ENCODE assay signal across 1 cellular context in the genomic region with DNA sequence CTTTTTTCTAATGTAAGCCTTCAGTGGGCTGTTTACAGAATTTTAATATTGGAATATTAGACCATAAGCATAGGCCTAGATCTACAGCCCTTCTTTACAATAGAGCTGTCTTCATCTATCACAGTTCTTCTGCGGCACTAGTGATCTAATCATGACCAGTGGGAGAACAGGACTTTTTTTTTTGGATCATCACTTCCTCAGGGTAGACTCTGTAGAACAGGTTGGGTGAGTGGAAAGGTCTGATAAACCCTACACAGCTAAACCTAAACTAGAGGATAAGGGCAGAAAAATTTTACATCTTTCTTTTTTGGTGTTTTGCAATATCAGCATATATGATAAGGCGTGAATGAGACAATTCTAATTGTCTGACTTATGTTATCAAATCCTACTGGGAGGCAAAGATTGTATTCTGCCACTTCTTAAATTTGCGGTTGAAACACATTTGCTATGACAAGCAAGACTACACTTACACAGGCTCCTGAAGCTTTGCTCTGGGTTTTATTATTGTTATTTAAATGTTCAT.
A peak's percentile ranks its signal among the peaks of the same experiment; 100 is the strongest.
TF ChIP-seq lines count a peak whose summit lies in the region.

No MANE protein-coding gene starts in this region.

TF ChIP-seq in HepG2, 621 proteins besides CTCF, POLR2A, EP300 and RAD21 (continued from another document):
- TF ChIP-seq, protein P1, sequence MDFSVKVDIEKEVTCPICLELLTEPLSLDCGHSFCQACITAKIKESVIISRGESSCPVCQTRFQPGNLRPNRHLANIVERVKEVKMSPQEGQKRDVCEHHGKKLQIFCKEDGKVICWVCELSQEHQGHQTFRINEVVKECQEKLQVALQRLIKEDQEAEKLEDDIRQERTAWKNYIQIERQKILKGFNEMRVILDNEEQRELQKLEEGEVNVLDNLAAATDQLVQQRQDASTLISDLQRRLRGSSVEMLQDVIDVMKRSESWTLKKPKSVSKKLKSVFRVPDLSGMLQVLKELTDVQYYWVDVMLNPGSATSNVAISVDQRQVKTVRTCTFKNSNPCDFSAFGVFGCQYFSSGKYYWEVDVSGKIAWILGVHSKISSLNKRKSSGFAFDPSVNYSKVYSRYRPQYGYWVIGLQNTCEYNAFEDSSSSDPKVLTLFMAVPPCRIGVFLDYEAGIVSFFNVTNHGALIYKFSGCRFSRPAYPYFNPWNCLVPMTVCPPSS (IDR thresholded peaks at IDR 0.05), result no peak
- TF ChIP-seq ZNF672 (CRISPR knock-in tag; IDR thresholded peaks at IDR 0.05) (no peak), SYNCRIP (IDR thresholded peaks at IDR 0.05; ENCODE audit: insufficient read depth, low read depth, low read length) (no peak), FOXA1 (IDR thresholded peaks at IDR 0.05) (no peak), FOXA1 (CRISPR knock-in tag; IDR thresholded peaks at IDR 0.05) (no peak), MAFF (IDR thresholded peaks at IDR 0.05; ENCODE audit: low read depth, low read length) (peak; percentile 95), TGIF2 (CRISPR knock-in tag; IDR thresholded peaks at IDR 0.05) (no peak), SRF (IDR thresholded peaks at IDR 0.05; ENCODE audit: low read depth, low read length) (no peak), TCF7L2 (IDR thresholded peaks at IDR 0.05; ENCODE audit: low read depth, low read length) (no peak), ZNF563 (CRISPR knock-in tag; IDR thresholded peaks at IDR 0.05) (no peak), RARG (CRISPR knock-in tag; IDR thresholded peaks at IDR 0.05; ENCODE audit: low read depth) (no peak), MXD4 (CRISPR knock-in tag; IDR thresholded peaks at IDR 0.05) (no peak), JUND (CRISPR knock-in tag; IDR thresholded peaks at IDR 0.05) (no peak), ZSCAN30 (CRISPR knock-in tag; IDR thresholded peaks at IDR 0.05) (no peak)
- TF ChIP-seq, protein P2, sequence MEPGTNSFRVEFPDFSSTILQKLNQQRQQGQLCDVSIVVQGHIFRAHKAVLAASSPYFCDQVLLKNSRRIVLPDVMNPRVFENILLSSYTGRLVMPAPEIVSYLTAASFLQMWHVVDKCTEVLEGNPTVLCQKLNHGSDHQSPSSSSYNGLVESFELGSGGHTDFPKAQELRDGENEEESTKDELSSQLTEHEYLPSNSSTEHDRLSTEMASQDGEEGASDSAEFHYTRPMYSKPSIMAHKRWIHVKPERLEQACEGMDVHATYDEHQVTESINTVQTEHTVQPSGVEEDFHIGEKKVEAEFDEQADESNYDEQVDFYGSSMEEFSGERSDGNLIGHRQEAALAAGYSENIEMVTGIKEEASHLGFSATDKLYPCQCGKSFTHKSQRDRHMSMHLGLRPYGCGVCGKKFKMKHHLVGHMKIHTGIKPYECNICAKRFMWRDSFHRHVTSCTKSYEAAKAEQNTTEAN (CRISPR knock-in tag; conservative IDR thresholded peaks at IDR 0.05), result no peak
- TF ChIP-seq, protein P3, sequence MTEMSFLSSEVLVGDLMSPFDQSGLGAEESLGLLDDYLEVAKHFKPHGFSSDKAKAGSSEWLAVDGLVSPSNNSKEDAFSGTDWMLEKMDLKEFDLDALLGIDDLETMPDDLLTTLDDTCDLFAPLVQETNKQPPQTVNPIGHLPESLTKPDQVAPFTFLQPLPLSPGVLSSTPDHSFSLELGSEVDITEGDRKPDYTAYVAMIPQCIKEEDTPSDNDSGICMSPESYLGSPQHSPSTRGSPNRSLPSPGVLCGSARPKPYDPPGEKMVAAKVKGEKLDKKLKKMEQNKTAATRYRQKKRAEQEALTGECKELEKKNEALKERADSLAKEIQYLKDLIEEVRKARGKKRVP (CRISPR knock-in tag; IDR thresholded peaks at IDR 0.05), result no peak
